1 cellular context compared by ENCODE assay signal in the genomic region with DNA sequence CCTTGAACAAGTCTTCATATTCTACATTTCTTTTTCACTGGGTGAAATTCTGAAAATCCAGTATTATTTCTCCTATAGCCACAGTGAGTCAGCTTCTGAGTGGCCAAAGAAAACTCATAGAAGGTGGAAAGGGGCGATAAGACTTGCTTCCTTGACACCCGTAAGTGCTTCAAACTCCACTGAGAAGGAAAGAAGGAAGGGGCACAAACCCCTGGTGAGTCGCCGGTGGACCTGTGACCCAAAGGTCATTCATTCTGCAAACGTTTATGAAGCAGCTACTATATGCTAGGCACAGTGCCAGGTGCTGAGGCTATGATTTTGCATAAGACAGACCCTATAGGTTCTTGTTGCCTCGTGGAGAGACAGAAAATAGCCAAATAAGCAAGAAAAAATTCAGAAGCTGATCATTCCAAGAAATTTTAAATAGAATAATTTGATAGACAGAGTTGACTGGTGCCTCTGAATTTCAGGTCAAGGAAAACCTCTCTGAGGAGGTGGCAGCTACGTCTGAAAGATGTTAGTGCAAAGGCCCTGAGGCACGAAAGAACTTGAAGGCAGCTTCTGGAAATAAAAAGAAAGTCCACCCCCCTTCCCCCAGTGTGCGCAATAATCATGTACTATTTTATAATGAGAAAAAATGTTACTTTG.
TF ChIP-seq lines count a peak whose summit lies in the region.

No MANE protein-coding gene starts in this region.

TF ChIP-seq in K562, 482 proteins besides CTCF, POLR2A, EP300 and RAD21 (continued from another document and continues in another):
- TF ChIP-seq, protein P1, sequence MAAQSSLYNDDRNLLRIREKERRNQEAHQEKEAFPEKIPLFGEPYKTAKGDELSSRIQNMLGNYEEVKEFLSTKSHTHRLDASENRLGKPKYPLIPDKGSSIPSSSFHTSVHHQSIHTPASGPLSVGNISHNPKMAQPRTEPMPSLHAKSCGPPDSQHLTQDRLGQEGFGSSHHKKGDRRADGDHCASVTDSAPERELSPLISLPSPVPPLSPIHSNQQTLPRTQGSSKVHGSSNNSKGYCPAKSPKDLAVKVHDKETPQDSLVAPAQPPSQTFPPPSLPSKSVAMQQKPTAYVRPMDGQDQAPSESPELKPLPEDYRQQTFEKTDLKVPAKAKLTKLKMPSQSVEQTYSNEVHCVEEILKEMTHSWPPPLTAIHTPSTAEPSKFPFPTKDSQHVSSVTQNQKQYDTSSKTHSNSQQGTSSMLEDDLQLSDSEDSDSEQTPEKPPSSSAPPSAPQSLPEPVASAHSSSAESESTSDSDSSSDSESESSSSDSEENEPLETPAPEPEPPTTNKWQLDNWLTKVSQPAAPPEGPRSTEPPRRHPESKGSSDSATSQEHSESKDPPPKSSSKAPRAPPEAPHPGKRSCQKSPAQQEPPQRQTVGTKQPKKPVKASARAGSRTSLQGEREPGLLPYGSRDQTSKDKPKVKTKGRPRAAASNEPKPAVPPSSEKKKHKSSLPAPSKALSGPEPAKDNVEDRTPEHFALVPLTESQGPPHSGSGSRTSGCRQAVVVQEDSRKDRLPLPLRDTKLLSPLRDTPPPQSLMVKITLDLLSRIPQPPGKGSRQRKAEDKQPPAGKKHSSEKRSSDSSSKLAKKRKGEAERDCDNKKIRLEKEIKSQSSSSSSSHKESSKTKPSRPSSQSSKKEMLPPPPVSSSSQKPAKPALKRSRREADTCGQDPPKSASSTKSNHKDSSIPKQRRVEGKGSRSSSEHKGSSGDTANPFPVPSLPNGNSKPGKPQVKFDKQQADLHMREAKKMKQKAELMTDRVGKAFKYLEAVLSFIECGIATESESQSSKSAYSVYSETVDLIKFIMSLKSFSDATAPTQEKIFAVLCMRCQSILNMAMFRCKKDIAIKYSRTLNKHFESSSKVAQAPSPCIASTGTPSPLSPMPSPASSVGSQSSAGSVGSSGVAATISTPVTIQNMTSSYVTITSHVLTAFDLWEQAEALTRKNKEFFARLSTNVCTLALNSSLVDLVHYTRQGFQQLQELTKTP (IDR thresholded peaks at IDR 0.05; ENCODE audit: low read depth in 1 of 2, partially characterized antibody in 2 of 2), result no peak
- TF ChIP-seq SIN3A (IDR thresholded peaks at IDR 0.05; ENCODE audit: borderline replicate concordance in 2 of 2, control insufficient read depth in 1 of 2, low read depth in 2 of 2, low read length in 2 of 2) (no peak), SMAD2 (IDR thresholded peaks at IDR 0.05; ENCODE audit: low read depth, low read length) (no peak), MBD2 (IDR thresholded peaks at IDR 0.05; ENCODE audit: borderline replicate concordance, low read depth) (no peak), NR2C1 (IDR thresholded peaks at IDR 0.05) (peak; percentile 73), NR2C1 (tag; IDR thresholded peaks at IDR 0.05) (peak; percentile 79), NFYB (IDR thresholded peaks at IDR 0.05; ENCODE audit: extremely low read depth, insufficient read length) (no peak), COPS2 (conservative IDR thresholded peaks at IDR 0.05) (no peak), PYGO2 (tag; IDR thresholded peaks at IDR 0.05) (no peak), CBX3 (IDR thresholded peaks at IDR 0.05; ENCODE audit: borderline replicate concordance in 1 of 2, low read length in 2 of 2) (peak in 1 of 2 experiments; percentile 70; a peak in 2 of 3 replicates), ZNF347 (CRISPR knock-in tag; IDR thresholded peaks at IDR 0.05; ENCODE audit: low read depth) (no peak), LCOR (CRISPR knock-in tag; IDR thresholded peaks at IDR 0.05) (no peak), ZNF140 (CRISPR knock-in tag; IDR thresholded peaks at IDR 0.05) (no peak), ZNF324 (CRISPR knock-in tag; IDR thresholded peaks at IDR 0.05) (no peak), ZNF408 (CRISPR knock-in tag; IDR thresholded peaks at IDR 0.05; ENCODE audit: low read depth) (no peak), RFX5 (IDR thresholded peaks at IDR 0.05; ENCODE audit: low read depth, low read length) (no peak), TGIF2 (CRISPR knock-in tag; IDR thresholded peaks at IDR 0.05) (no peak), ZFPM2 (CRISPR knock-in tag; IDR thresholded peaks at IDR 0.05) (no peak), STAT5B (CRISPR knock-in tag; IDR thresholded peaks at IDR 0.05) (no peak), GTF2A2 (tag; IDR thresholded peaks at IDR 0.05) (no peak), ELF1 (tag; IDR thresholded peaks at IDR 0.05) (no peak), MYNN (IDR thresholded peaks at IDR 0.05) (0 out of 2 replicates have a peak, but pooled peaks have one; percentile 21), MYNN (CRISPR knock-in tag; IDR thresholded peaks at IDR 0.05) (no peak), RBM25 (IDR thresholded peaks at IDR 0.05; ENCODE audit: low read depth, low read length, severe bottlenecking) (peak; percentile 86), POLR2G (IDR thresholded peaks at IDR 0.05; ENCODE audit: low read depth, low read length) (no peak), ZNF165 (CRISPR knock-in tag; IDR thresholded peaks at IDR 0.05; ENCODE audit: borderline replicate concordance) (no peak), NFE2L1 (tag; IDR thresholded peaks at IDR 0.05; ENCODE audit: borderline replicate concordance, low read depth) (no peak), ZNF444 (CRISPR knock-in tag; IDR thresholded peaks at IDR 0.05) (no peak), ATF7 (IDR thresholded peaks at IDR 0.05) (peak; percentile 41; the same call in 1 of the 2 replicates)
- TF ChIP-seq, protein P2, sequence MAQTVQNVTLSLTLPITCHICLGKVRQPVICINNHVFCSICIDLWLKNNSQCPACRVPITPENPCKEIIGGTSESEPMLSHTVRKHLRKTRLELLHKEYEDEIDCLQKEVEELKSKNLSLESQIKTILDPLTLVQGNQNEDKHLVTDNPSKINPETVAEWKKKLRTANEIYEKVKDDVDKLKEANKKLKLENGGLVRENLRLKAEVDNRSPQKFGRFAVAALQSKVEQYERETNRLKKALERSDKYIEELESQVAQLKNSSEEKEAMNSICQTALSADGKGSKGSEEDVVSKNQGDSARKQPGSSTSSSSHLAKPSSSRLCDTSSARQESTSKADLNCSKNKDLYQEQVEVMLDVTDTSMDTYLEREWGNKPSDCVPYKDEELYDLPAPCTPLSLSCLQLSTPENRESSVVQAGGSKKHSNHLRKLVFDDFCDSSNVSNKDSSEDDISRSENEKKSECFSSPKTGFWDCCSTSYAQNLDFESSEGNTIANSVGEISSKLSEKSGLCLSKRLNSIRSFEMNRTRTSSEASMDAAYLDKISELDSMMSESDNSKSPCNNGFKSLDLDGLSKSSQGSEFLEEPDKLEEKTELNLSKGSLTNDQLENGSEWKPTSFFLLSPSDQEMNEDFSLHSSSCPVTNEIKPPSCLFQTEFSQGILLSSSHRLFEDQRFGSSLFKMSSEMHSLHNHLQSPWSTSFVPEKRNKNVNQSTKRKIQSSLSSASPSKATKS (CRISPR knock-in tag; IDR thresholded peaks at IDR 0.05), result no peak
- TF ChIP-seq, protein P3, sequence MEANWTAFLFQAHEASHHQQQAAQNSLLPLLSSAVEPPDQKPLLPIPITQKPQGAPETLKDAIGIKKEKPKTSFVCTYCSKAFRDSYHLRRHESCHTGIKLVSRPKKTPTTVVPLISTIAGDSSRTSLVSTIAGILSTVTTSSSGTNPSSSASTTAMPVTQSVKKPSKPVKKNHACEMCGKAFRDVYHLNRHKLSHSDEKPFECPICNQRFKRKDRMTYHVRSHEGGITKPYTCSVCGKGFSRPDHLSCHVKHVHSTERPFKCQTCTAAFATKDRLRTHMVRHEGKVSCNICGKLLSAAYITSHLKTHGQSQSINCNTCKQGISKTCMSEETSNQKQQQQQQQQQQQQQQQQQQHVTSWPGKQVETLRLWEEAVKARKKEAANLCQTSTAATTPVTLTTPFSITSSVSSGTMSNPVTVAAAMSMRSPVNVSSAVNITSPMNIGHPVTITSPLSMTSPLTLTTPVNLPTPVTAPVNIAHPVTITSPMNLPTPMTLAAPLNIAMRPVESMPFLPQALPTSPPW (CRISPR knock-in tag; IDR thresholded peaks at IDR 0.05), result peak; percentile 52
- TF ChIP-seq, protein P4, sequence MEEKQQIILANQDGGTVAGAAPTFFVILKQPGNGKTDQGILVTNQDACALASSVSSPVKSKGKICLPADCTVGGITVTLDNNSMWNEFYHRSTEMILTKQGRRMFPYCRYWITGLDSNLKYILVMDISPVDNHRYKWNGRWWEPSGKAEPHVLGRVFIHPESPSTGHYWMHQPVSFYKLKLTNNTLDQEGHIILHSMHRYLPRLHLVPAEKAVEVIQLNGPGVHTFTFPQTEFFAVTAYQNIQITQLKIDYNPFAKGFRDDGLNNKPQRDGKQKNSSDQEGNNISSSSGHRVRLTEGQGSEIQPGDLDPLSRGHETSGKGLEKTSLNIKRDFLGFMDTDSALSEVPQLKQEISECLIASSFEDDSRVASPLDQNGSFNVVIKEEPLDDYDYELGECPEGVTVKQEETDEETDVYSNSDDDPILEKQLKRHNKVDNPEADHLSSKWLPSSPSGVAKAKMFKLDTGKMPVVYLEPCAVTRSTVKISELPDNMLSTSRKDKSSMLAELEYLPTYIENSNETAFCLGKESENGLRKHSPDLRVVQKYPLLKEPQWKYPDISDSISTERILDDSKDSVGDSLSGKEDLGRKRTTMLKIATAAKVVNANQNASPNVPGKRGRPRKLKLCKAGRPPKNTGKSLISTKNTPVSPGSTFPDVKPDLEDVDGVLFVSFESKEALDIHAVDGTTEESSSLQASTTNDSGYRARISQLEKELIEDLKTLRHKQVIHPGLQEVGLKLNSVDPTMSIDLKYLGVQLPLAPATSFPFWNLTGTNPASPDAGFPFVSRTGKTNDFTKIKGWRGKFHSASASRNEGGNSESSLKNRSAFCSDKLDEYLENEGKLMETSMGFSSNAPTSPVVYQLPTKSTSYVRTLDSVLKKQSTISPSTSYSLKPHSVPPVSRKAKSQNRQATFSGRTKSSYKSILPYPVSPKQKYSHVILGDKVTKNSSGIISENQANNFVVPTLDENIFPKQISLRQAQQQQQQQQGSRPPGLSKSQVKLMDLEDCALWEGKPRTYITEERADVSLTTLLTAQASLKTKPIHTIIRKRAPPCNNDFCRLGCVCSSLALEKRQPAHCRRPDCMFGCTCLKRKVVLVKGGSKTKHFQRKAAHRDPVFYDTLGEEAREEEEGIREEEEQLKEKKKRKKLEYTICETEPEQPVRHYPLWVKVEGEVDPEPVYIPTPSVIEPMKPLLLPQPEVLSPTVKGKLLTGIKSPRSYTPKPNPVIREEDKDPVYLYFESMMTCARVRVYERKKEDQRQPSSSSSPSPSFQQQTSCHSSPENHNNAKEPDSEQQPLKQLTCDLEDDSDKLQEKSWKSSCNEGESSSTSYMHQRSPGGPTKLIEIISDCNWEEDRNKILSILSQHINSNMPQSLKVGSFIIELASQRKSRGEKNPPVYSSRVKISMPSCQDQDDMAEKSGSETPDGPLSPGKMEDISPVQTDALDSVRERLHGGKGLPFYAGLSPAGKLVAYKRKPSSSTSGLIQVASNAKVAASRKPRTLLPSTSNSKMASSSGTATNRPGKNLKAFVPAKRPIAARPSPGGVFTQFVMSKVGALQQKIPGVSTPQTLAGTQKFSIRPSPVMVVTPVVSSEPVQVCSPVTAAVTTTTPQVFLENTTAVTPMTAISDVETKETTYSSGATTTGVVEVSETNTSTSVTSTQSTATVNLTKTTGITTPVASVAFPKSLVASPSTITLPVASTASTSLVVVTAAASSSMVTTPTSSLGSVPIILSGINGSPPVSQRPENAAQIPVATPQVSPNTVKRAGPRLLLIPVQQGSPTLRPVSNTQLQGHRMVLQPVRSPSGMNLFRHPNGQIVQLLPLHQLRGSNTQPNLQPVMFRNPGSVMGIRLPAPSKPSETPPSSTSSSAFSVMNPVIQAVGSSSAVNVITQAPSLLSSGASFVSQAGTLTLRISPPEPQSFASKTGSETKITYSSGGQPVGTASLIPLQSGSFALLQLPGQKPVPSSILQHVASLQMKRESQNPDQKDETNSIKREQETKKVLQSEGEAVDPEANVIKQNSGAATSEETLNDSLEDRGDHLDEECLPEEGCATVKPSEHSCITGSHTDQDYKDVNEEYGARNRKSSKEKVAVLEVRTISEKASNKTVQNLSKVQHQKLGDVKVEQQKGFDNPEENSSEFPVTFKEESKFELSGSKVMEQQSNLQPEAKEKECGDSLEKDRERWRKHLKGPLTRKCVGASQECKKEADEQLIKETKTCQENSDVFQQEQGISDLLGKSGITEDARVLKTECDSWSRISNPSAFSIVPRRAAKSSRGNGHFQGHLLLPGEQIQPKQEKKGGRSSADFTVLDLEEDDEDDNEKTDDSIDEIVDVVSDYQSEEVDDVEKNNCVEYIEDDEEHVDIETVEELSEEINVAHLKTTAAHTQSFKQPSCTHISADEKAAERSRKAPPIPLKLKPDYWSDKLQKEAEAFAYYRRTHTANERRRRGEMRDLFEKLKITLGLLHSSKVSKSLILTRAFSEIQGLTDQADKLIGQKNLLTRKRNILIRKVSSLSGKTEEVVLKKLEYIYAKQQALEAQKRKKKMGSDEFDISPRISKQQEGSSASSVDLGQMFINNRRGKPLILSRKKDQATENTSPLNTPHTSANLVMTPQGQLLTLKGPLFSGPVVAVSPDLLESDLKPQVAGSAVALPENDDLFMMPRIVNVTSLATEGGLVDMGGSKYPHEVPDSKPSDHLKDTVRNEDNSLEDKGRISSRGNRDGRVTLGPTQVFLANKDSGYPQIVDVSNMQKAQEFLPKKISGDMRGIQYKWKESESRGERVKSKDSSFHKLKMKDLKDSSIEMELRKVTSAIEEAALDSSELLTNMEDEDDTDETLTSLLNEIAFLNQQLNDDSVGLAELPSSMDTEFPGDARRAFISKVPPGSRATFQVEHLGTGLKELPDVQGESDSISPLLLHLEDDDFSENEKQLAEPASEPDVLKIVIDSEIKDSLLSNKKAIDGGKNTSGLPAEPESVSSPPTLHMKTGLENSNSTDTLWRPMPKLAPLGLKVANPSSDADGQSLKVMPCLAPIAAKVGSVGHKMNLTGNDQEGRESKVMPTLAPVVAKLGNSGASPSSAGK (IDR thresholded peaks at IDR 0.05), result no peak
- TF ChIP-seq, protein P5, sequence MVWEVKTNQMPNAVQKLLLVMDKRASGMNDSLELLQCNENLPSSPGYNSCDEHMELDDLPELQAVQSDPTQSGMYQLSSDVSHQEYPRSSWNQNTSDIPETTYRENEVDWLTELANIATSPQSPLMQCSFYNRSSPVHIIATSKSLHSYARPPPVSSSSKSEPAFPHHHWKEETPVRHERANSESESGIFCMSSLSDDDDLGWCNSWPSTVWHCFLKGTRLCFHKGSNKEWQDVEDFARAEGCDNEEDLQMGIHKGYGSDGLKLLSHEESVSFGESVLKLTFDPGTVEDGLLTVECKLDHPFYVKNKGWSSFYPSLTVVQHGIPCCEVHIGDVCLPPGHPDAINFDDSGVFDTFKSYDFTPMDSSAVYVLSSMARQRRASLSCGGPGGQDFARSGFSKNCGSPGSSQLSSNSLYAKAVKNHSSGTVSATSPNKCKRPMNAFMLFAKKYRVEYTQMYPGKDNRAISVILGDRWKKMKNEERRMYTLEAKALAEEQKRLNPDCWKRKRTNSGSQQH (CRISPR knock-in tag; IDR thresholded peaks at IDR 0.05), result no peak
- TF ChIP-seq, protein P6, sequence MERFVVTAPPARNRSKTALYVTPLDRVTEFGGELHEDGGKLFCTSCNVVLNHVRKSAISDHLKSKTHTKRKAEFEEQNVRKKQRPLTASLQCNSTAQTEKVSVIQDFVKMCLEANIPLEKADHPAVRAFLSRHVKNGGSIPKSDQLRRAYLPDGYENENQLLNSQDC (CRISPR knock-in tag; IDR thresholded peaks at IDR 0.05), result no peak
- TF ChIP-seq, protein P7, sequence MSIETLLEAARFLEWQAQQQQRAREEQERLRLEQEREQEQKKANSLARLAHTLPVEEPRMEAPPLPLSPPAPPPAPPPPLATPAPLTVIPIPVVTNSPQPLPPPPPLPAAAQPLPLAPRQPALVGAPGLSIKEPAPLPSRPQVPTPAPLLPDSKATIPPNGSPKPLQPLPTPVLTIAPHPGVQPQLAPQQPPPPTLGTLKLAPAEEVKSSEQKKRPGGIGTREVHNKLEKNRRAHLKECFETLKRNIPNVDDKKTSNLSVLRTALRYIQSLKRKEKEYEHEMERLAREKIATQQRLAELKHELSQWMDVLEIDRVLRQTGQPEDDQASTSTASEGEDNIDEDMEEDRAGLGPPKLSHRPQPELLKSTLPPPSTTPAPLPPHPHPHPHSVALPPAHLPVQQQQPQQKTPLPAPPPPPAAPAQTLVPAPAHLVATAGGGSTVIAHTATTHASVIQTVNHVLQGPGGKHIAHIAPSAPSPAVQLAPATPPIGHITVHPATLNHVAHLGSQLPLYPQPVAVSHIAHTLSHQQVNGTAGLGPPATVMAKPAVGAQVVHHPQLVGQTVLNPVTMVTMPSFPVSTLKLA (conservative IDR thresholded peaks at IDR 0.05), result 0 out of 4 replicates have a peak, but pooled peaks of 1 of the 2 experiments have one; percentile 13
